In genomic region chr1:46983416-46983815, GRCh38 we compare ENCODE assay signal across 1 cellular context.
TF ChIP-seq lines count a peak whose summit lies in the region.

No MANE protein-coding gene starts in this region.

TF ChIP-seq in H1, 55 proteins besides CTCF, POLR2A, EP300 and RAD21:
- peak; percentile 30 for TF ChIP-seq ASH2L (IDR thresholded peaks at IDR 0.05; ENCODE audit: low read length)
- TF ChIP-seq HDAC2 (IDR thresholded peaks at IDR 0.05; ENCODE audit: borderline replicate concordance in 1 of 2, low read depth in 2 of 2, low read length in 2 of 2), result no peak
- 0 out of 2 replicates have a peak, but pooled peaks have one; percentile 28 for TF ChIP-seq YY1 (IDR thresholded peaks at IDR 0.05; ENCODE audit: low read depth, low read length)
- no peak for TF ChIP-seq RBBP5 (IDR thresholded peaks at IDR 0.05; ENCODE audit: borderline replicate concordance, low read depth, low read length)
